9 cellular contexts compared by ENCODE assay signal in genomic region chr9:131714161-131714646, GRCh38. TPM values are rescaled to one million over a fixed set of nuclear protein-coding genes. Genes with fewer than 3 reads are reported as not detected.
DNase-seq lines count a peak whose midpoint lies in the region; ATAC-seq and TF ChIP-seq lines count a peak whose summit lies in the region.
"Had no signal": no experiment of that assay in that cellular context is flagged by ENCODE, and none has a peak within 500 bp of the region (broad histone marks: within the 10 kb centered on the region; RNA-seq: fewer than 3 reads in every experiment).

No MANE protein-coding gene starts in this region.

- POLR2A ChIA-PET in naive thymus-derived CD8-positive, alpha-beta T cell (lab: Charles Lee): no interaction called here

- H3K4me1 Mint-ChIP-seq in natural killer cell (peaks cover 80 to 83% of the 10 kb centered on the region in 2 donors), nephron progenitor cell (peaks cover 47% of the 10 kb centered on the region)
- H3K4me1 Mint-ChIP-seq in natural killer cell treated with Interleukin-12 subunit alpha and Interleukin-12 subunit beta and Interleukin-15 and Interleukin-18, amount 100 ng/mL, for 72 hours (ENCODE audit: low read depth in 2 of 2): peaks cover 79 to 83% of the 10 kb centered on the region in 2 donors
- H3K4me1 Mint-ChIP-seq in naive thymus-derived CD8-positive, alpha-beta T cell: peaks cover 39 to 85% (median 67%) of the 10 kb centered on the region in 4 donors

- DNase-seq in natural killer cell (no peak), fibroblast of mammary gland (ENCODE audit: low read depth) (peak; percentile 92), nephron progenitor cell (no peak), COLO829 (ENCODE audit: low spot score) (no peak)
- DNase-seq in natural killer cell treated with Interleukin-12 subunit alpha and Interleukin-12 subunit beta and Interleukin-15 and Interleukin-18, amount 100 ng/mL, for 72 hours (ENCODE audit: low spot score): no peak
- no peak for DNase-seq in naive thymus-derived CD8-positive, alpha-beta T cell
- DNase-seq: NCI-H2081 had no signal

- H3K4me3 Mint-ChIP-seq in natural killer cell (no peak overlapping the region), nephron progenitor cell (no peak overlapping the region)
- no peak overlapping the region for H3K4me3 Mint-ChIP-seq in natural killer cell treated with Interleukin-12 subunit alpha and Interleukin-12 subunit beta and Interleukin-15 and Interleukin-18, amount 100 ng/mL, for 72 hours
- H3K4me3 Mint-ChIP-seq in naive thymus-derived CD8-positive, alpha-beta T cell: no peak overlapping the region

- H3K4me3 ChIP-seq in fibroblast of mammary gland (ENCODE audit: control insufficient read depth, low read depth, low read length): peak overlapping the region; percentile 15

- H3K36me3 Mint-ChIP-seq in natural killer cell: no peaks in the 10 kb centered on the region
- peaks cover 7% of the 10 kb centered on the region for H3K36me3 Mint-ChIP-seq in natural killer cell treated with Interleukin-12 subunit alpha and Interleukin-12 subunit beta and Interleukin-15 and Interleukin-18, amount 100 ng/mL, for 72 hours
- H3K36me3 Mint-ChIP-seq in nephron progenitor cell (ENCODE audit: low read depth): peaks cover 6% of the 10 kb centered on the region
- peaks cover 0 to 38% (median 7%) of the 10 kb centered on the region in 3 donors for H3K36me3 Mint-ChIP-seq in naive thymus-derived CD8-positive, alpha-beta T cell

- no peak for ATAC-seq in natural killer cell
- no peak for ATAC-seq in natural killer cell treated with Interleukin-12 subunit alpha and Interleukin-12 subunit beta and Interleukin-15 and Interleukin-18, amount 100 ng/mL, for 72 hours
- ATAC-seq in GM19463 (IDR thresholded peaks at IDR 0.05; ENCODE audit: unreplicated experiment): no peak
- ATAC-seq in GM19351 (IDR thresholded peaks at IDR 0.05; ENCODE audit: unreplicated experiment): no peak
- no peak for ATAC-seq in naive thymus-derived CD8-positive, alpha-beta T cell

- H3K27ac Mint-ChIP-seq in natural killer cell (peak overlapping the region; percentile 67 to 87), nephron progenitor cell (peak overlapping the region; percentile 55)
- no peak overlapping the region for H3K27ac Mint-ChIP-seq in natural killer cell treated with Interleukin-12 subunit alpha and Interleukin-12 subunit beta and Interleukin-15 and Interleukin-18, amount 100 ng/mL, for 72 hours
- H3K27ac Mint-ChIP-seq in naive thymus-derived CD8-positive, alpha-beta T cell: no peak overlapping the region

- TF ChIP-seq CTCF in natural killer cell (IDR thresholded peaks at IDR 0.05) (no peak), fibroblast of mammary gland (conservative IDR thresholded peaks at IDR 0.05; ENCODE audit: control insufficient read depth, insufficient read depth, low read depth, low read length) (no peak), nephron progenitor cell (IDR thresholded peaks at IDR 0.05) (no peak)

- H3K9me3 Mint-ChIP-seq in natural killer cell: no peaks in the 10 kb centered on the region
- H3K9me3 Mint-ChIP-seq in natural killer cell treated with Interleukin-12 subunit alpha and Interleukin-12 subunit beta and Interleukin-15 and Interleukin-18, amount 100 ng/mL, for 72 hours: no peaks in the 10 kb centered on the region
- H3K9me3 Mint-ChIP-seq in nephron progenitor cell: no peaks in the 10 kb centered on the region
- no peaks in the 10 kb centered on the region for H3K9me3 Mint-ChIP-seq in naive thymus-derived CD8-positive, alpha-beta T cell

- intact Hi-C loops in natural killer cell (cut with micrococcal nuclease): no loop called here

- H3K27me3 Mint-ChIP-seq in natural killer cell (ENCODE audit: low read depth in 2 of 2) (no peaks in the 10 kb centered on the region), nephron progenitor cell (ENCODE audit: low read depth, poor library complexity) (no peaks in the 10 kb centered on the region)
- no peaks in the 10 kb centered on the region for H3K27me3 Mint-ChIP-seq in natural killer cell treated with Interleukin-12 subunit alpha and Interleukin-12 subunit beta and Interleukin-15 and Interleukin-18, amount 100 ng/mL, for 72 hours
- H3K27me3 Mint-ChIP-seq in naive thymus-derived CD8-positive, alpha-beta T cell: no peaks in the 10 kb centered on the region

RNA-seq across cellular contexts. Expression of gene RAPGEF1, which starts 25.7 kb away (rescaled TPM):
- total RNA-seq in natural killer cell: 100 to 1,000 TPM; 210 to 224 (median 222) TPM
- 100 to 1,000 TPM; 109 to 215 TPM for total RNA-seq in natural killer cell treated with Interleukin-12 subunit alpha and Interleukin-12 subunit beta and Interleukin-15 and Interleukin-18, amount 100 ng/mL, for 72 hours
- 10 to 100 TPM; 91.7 to 94.7 TPM for total RNA-seq in naive thymus-derived CD8-positive, alpha-beta T cell
- polyA plus RNA-seq in naive thymus-derived CD8-positive, alpha-beta T cell: 1 to 10 TPM; 1.6 to 9.0 (median 4.4) TPM

Comparison
In these comparisons a context has a peak if more than half of its experiments do, and no peak if none do; other contexts are left out.
1. H3K27ac Mint-ChIP-seq: peak in natural killer cell (2 of 2) and nephron progenitor cell (single experiment); none in natural killer cell treated with Interleukin-12 subunit alpha and Interleukin-12 subunit beta and Interleukin-15 and Interleukin-18, amount 100 ng/mL, for 72 hours (0 of 2) and naive thymus-derived CD8-positive, alpha-beta T cell (0 of 10).